31 cellular contexts compared by ENCODE assay signal in genomic region chr19:56223481-56223880, GRCh38. TPM values are rescaled to one million over a fixed set of nuclear protein-coding genes. Genes with fewer than 3 reads are reported as not detected.
DNase-seq lines count a peak whose midpoint lies in the region; ATAC-seq lines count a peak whose summit lies in the region.
"Had no signal": no experiment of that assay in that cellular context is flagged by ENCODE, and none has a peak within 500 bp of the region (broad histone marks: within the 10 kb centered on the region; RNA-seq: fewer than 3 reads in every experiment).

No MANE protein-coding gene starts in this region.

- H3K4me1 Mint-ChIP-seq in central memory CD8-positive, alpha-beta T cell: no peaks in the 10 kb centered on the region
- H3K4me1 Mint-ChIP-seq in activated CD4-positive, alpha-beta memory T cell treated with anti-CD3 and anti-CD28 coated beads for 36 hours (ENCODE audit: low read depth): no peaks in the 10 kb centered on the region
- H3K4me1 Mint-ChIP-seq: B cell; CD14-positive monocyte; CD4-positive, alpha-beta memory T cell; CD4-positive, CD25-positive, alpha-beta regulatory T cell; CD8-positive, alpha-beta memory T cell had no signal

- no peak overlapping the region for H3K4me3 Mint-ChIP-seq in central memory CD8-positive, alpha-beta T cell
- H3K4me3 Mint-ChIP-seq in activated CD4-positive, alpha-beta memory T cell treated with anti-CD3 and anti-CD28 coated beads for 36 hours: no peak overlapping the region
- H3K4me3 Mint-ChIP-seq: B cell; CD14-positive monocyte; CD4-positive, alpha-beta memory T cell; CD4-positive, alpha-beta T cell; CD4-positive, CD25-positive, alpha-beta regulatory T cell; CD8-positive, alpha-beta memory T cell; CD8-positive, alpha-beta T cell had no signal

- POLR2A ChIA-PET in activated CD4-positive, alpha-beta memory T cell treated with anti-CD3 and anti-CD28 coated beads for 36 hours (lab: Charles Lee): no interaction called here

- H3K27ac Mint-ChIP-seq in central memory CD8-positive, alpha-beta T cell (ENCODE audit: low read depth): peak overlapping the region; percentile 62
- no peak overlapping the region for H3K27ac Mint-ChIP-seq in activated CD4-positive, alpha-beta memory T cell treated with anti-CD3 and anti-CD28 coated beads for 36 hours
- H3K27ac Mint-ChIP-seq: B cell; CD4-positive, alpha-beta T cell; CD4-positive, CD25-positive, alpha-beta regulatory T cell; CD8-positive, alpha-beta memory T cell; CD8-positive, alpha-beta T cell had no signal

- no peak for ATAC-seq in central memory CD8-positive, alpha-beta T cell (replicated peaks; ENCODE audit: extremely low read depth, poor library complexity, severe bottlenecking)
- ATAC-seq: A549; CD8-positive, alpha-beta T cell had no signal

- no peaks in the 10 kb centered on the region for H3K9me3 Mint-ChIP-seq in central memory CD8-positive, alpha-beta T cell
- H3K9me3 Mint-ChIP-seq in activated CD4-positive, alpha-beta memory T cell treated with anti-CD3 and anti-CD28 coated beads for 36 hours: no peaks in the 10 kb centered on the region
- H3K9me3 Mint-ChIP-seq: CD4-positive, alpha-beta memory T cell; CD4-positive, alpha-beta T cell; CD4-positive, CD25-positive, alpha-beta regulatory T cell; CD8-positive, alpha-beta T cell had no signal

- no peak for DNase-seq in central memory CD8-positive, alpha-beta T cell (ENCODE audit: low spot score in 2 of 2)
- peak; percentile 69 for DNase-seq in mesenteric fat pad (ENCODE audit: low spot score)
- peak; percentile 40 for DNase-seq in posterior vena cava (ENCODE audit: low spot score)
- DNase-seq in NCI-H1417 treated with DMSO at 0.1 percent for 48 hours (lab: John Stamatoyannopoulos, UW): no peak
- DNase-seq in activated CD4-positive, alpha-beta memory T cell treated with anti-CD3 and anti-CD28 coated beads for 36 hours: no peak
- no peak for DNase-seq in COR-L47 (lab: John Stamatoyannopoulos, UW)
- DNase-seq: 8988T; ACHN; AML-193; BE2C; C1 segment of cervical spinal cord; Caco-2; Calu3; CD4-positive, alpha-beta memory T cell; CD4-positive, alpha-beta T cell; CD4-positive, CD25-positive, alpha-beta regulatory T cell; CD8-positive, alpha-beta memory T cell; CD8-positive, alpha-beta T cell; DMS 273 treated with DMSO at 0.1 percent for 48 hours; DMS153; DMS53; DMS79; DMS79 treated with DMSO at 0.1 percent for 48 hours; DND-41; EL had no signal

- intact Hi-C loops in posterior vena cava (cut with DNase I): no loop called here
- intact Hi-C loops in activated CD4-positive, alpha-beta memory T cell treated with anti-CD3 and anti-CD28 coated beads for 36 hours (cut with micrococcal nuclease): no loop called here

- CTCF ChIA-PET in activated CD4-positive, alpha-beta memory T cell treated with anti-CD3 and anti-CD28 coated beads for 36 hours (lab: Charles Lee): no interaction called here

- no peaks in the 10 kb centered on the region for H3K27me3 Mint-ChIP-seq in central memory CD8-positive, alpha-beta T cell
- peaks cover 1% of the 10 kb centered on the region for H3K27me3 Mint-ChIP-seq in activated CD4-positive, alpha-beta memory T cell treated with anti-CD3 and anti-CD28 coated beads for 36 hours

- no peaks in the 10 kb centered on the region for H3K36me3 Mint-ChIP-seq in central memory CD8-positive, alpha-beta T cell (ENCODE audit: insufficient read depth)
- H3K36me3 Mint-ChIP-seq in activated CD4-positive, alpha-beta memory T cell treated with anti-CD3 and anti-CD28 coated beads for 36 hours: no peaks in the 10 kb centered on the region

RNA-seq across cellular contexts. Expression of gene ZSCAN5C, which starts 21.4 kb away (rescaled TPM):
- total RNA-seq in mesenteric fat pad (not detected), posterior vena cava (not detected)
- not detected for total RNA-seq in activated CD4-positive, alpha-beta memory T cell treated with anti-CD3 and anti-CD28 coated beads for 36 hours
- total RNA-seq: A172; A673; B cell; Caco-2; Calu3; CD4-positive, alpha-beta memory T cell; CD4-positive, alpha-beta T cell; CD4-positive, CD25-positive, alpha-beta regulatory T cell; CD8-positive, alpha-beta memory T cell; CD8-positive, alpha-beta T cell; Daoy had no signal

RNA-seq across cellular contexts. Expression of gene ZSCAN5B, which starts 25.9 kb away (rescaled TPM):
- total RNA-seq in mesenteric fat pad (not detected), posterior vena cava (not detected)
- not detected for total RNA-seq in activated CD4-positive, alpha-beta memory T cell treated with anti-CD3 and anti-CD28 coated beads for 36 hours
- total RNA-seq: A172; A673; B cell; Caco-2; Calu3; CD4-positive, alpha-beta memory T cell; CD4-positive, alpha-beta T cell; CD4-positive, CD25-positive, alpha-beta regulatory T cell; CD8-positive, alpha-beta memory T cell; CD8-positive, alpha-beta T cell; Daoy had no signal

RNA-seq across cellular contexts. Expression of gene GALP, which starts 47.7 kb away (rescaled TPM):
- total RNA-seq in mesenteric fat pad: not detected
- not detected for total RNA-seq in posterior vena cava
- total RNA-seq in activated CD4-positive, alpha-beta memory T cell treated with anti-CD3 and anti-CD28 coated beads for 36 hours: not detected
- total RNA-seq: A172; A673; B cell; Caco-2; Calu3; CD4-positive, alpha-beta memory T cell; CD4-positive, alpha-beta T cell; CD4-positive, CD25-positive, alpha-beta regulatory T cell; CD8-positive, alpha-beta memory T cell; CD8-positive, alpha-beta T cell; Daoy had no signal

RNA-seq across cellular contexts. Expression of gene EDDM13, which starts 49.1 kb away (rescaled TPM):
- total RNA-seq in mesenteric fat pad: not detected
- total RNA-seq in posterior vena cava: not detected
- total RNA-seq in activated CD4-positive, alpha-beta memory T cell treated with anti-CD3 and anti-CD28 coated beads for 36 hours: not detected
- total RNA-seq: A172; A673; B cell; Caco-2; Calu3; CD4-positive, alpha-beta memory T cell; CD4-positive, alpha-beta T cell; CD4-positive, CD25-positive, alpha-beta regulatory T cell; CD8-positive, alpha-beta T cell; Daoy had no signal

Comparison
In these comparisons a context has a peak if more than half of its experiments do, and no peak if none do; other contexts are left out.
1. DNase-seq: peak in mesenteric fat pad (single experiment) and posterior vena cava (single experiment); none in central memory CD8-positive, alpha-beta T cell (0 of 2), NCI-H1417 treated with DMSO at 0.1 percent for 48 hours (single experiment), activated CD4-positive, alpha-beta memory T cell treated with anti-CD3 and anti-CD28 coated beads for 36 hours (single experiment) and COR-L47 (single experiment).